Comparison of ENCODE assay signal across 1 cellular context in genomic region chr14:72154645-72155378, GRCh38.
TF ChIP-seq lines count a peak whose summit lies in the region.

No MANE protein-coding gene starts in this region.

TF ChIP-seq in GM12878, 131 proteins besides CTCF, POLR2A, EP300 and RAD21 (continued from another document):
- TF ChIP-seq CUX1 (IDR thresholded peaks at IDR 0.05; ENCODE audit: insufficient replicate concordance, low read depth, low read length) (no peak), RAD51 (IDR thresholded peaks at IDR 0.05) (no peak), ZBTB33 (IDR thresholded peaks at IDR 0.05) (no peak), NFXL1 (IDR thresholded peaks at IDR 0.05; ENCODE audit: borderline replicate concordance) (no peak)
